17 cellular contexts compared by ENCODE assay signal in genomic region chr14:57080691-57081090, GRCh38.
DNase-seq lines count a peak whose midpoint lies in the region; ATAC-seq, FAIRE-seq and TF ChIP-seq lines count a peak whose summit lies in the region.
"Had no signal": no experiment of that assay in that cellular context is flagged by ENCODE, and none has a peak within 500 bp of the region (broad histone marks: within the 10 kb centered on the region; RNA-seq: fewer than 3 reads in every experiment).

No MANE protein-coding gene starts in this region.

- no peak overlapping the region for H3K27ac ChIP-seq in foreskin keratinocyte
- H3K27ac ChIP-seq: C4-2B had no signal

- TF ChIP-seq CTCF in foreskin keratinocyte (conservative IDR thresholded peaks at IDR 0.05) = no peak

- H3K4me1 ChIP-seq in foreskin keratinocyte = no peaks in the 10 kb centered on the region
- H3K4me1 ChIP-seq: BE2C had no signal

- intact Hi-C loops in head of caudate nucleus (cut with DNase I) = no loop called here

- FAIRE-seq in G401.6 (lab: Jason Lieb, UNC) = peak; percentile 97
- FAIRE-seq in GM19239 (lab: Jason Lieb, UNC) = no peak
- FAIRE-seq: A204.1, GM12878, GM18507, HepG2 had no signal

- ATAC-seq in foreskin keratinocyte = no peak
- ATAC-seq: GM12878, HepG2 had no signal

- peaks cover 2% of the 10 kb centered on the region for H3K27me3 ChIP-seq in foreskin keratinocyte

- peak; percentile 99 for DNase-seq in NCI-H82 (lab: John Stamatoyannopoulos, UW)
- peak; percentile 65 for DNase-seq in foreskin melanocyte
- no peak for DNase-seq in head of caudate nucleus
- DNase-seq in GM19239 (ENCODE audit: insufficient read length, low spot score) = no peak
- no peak for DNase-seq in foreskin keratinocyte
- DNase-seq in effector CD8-positive, alpha-beta T cell (lab: John Stamatoyannopoulos, UW) = no peak
- DNase-seq: BE2C; CD4-positive, alpha-beta memory T cell; COR-L47; DMS53; GOT3 had no signal

Comparison
In these comparisons a context has a peak if more than half of its experiments do, and no peak if none do; other contexts are left out.
1. DNase-seq: peak in NCI-H82 (single experiment) and foreskin melanocyte (single experiment); none in head of caudate nucleus (0 of 42), GM19239 (single experiment), foreskin keratinocyte (0 of 2) and effector CD8-positive, alpha-beta T cell (single experiment).